Comparison of ENCODE assay signal across 2 cellular contexts in genomic region chr16:5972747-5973146, GRCh38.
A peak's percentile ranks its signal among the peaks of the same experiment; 100 is the strongest.
TF ChIP-seq lines count a peak whose summit lies in the region.

No MANE protein-coding gene starts in this region.

TF ChIP-seq in HepG2, 621 proteins besides CTCF, POLR2A, EP300 and RAD21:
- TF ChIP-seq PRPF4 (IDR thresholded peaks at IDR 0.05; ENCODE audit: low read depth, low read length, poor library complexity, severe bottlenecking), result no peak
- no peak for TF ChIP-seq ZMYM2 (CRISPR knock-in tag; IDR thresholded peaks at IDR 0.05)
- TF ChIP-seq ETV5 (CRISPR knock-in tag; IDR thresholded peaks at IDR 0.05; ENCODE audit: borderline replicate concordance), result no peak
- no peak for TF ChIP-seq TCF7 (IDR thresholded peaks at IDR 0.05; ENCODE audit: low read depth)
- TF ChIP-seq SNRNP70 (IDR thresholded peaks at IDR 0.05; ENCODE audit: low read depth, low read length), result no peak
- TF ChIP-seq MEF2D (CRISPR knock-in tag; IDR thresholded peaks at IDR 0.05), result no peak
- no peak for TF ChIP-seq CBX5 (CRISPR knock-in tag; IDR thresholded peaks at IDR 0.05; ENCODE audit: borderline replicate concordance)
- TF ChIP-seq MAFF (IDR thresholded peaks at IDR 0.05; ENCODE audit: low read depth, low read length), result peak; percentile 79
- peak; percentile 69 to 87 for TF ChIP-seq MAFK (conservative IDR thresholded peaks at IDR 0.05 in 1 of 2, IDR thresholded peaks at IDR 0.05 in 1 of 2; ENCODE audit: low read length in 2 of 2)
- TF ChIP-seq ZNF136 (CRISPR knock-in tag; IDR thresholded peaks at IDR 0.05; ENCODE audit: low read depth), result no peak

TF ChIP-seq in H1, 55 proteins besides CTCF, POLR2A, EP300 and RAD21:
- TF ChIP-seq MAFK (IDR thresholded peaks at IDR 0.05; ENCODE audit: low read depth, low read length) (0 out of 2 replicates have a peak, but pooled peaks have one; percentile 6), HDAC6 (IDR thresholded peaks at IDR 0.05; ENCODE audit: low read depth, low read length) (no peak)
